21 cellular contexts compared by ENCODE assay signal in genomic region chr17:38434178-38434665, GRCh38. TPM values are rescaled to one million over a fixed set of nuclear protein-coding genes. Genes with fewer than 3 reads are reported as not detected.
DNase-seq lines count a peak whose midpoint lies in the region; ATAC-seq and TF ChIP-seq lines count a peak whose summit lies in the region.
"Had no signal": no experiment of that assay in that cellular context is flagged by ENCODE, and none has a peak within 500 bp of the region (broad histone marks: within the 10 kb centered on the region; RNA-seq: fewer than 3 reads in every experiment).

No MANE protein-coding gene starts in this region.

- intact Hi-C loops in left ventricle myocardium inferior (cut with micrococcal nuclease): no loop called here
- intact Hi-C loops in Right ventricle myocardium inferior (cut with DNase I): no loop called here
- intact Hi-C loops in ovary (cut with DNase I): no loop called here
- intact Hi-C loops in uterus (cut with DNase I; ENCODE audit: low total_unique reads): no loop called here

- DNase-seq in left ventricle myocardium inferior: no peak
- DNase-seq in Right ventricle myocardium inferior (ENCODE audit: missing footprints): no peak
- no peak for DNase-seq in right atrium auricular region (ENCODE audit: low spot score)
- peak in 4 of 5 donors; percentile 47 to 71 (median 55) for DNase-seq in ovary
- DNase-seq in uterus: no peak
- DNase-seq in stimulated activated naive CD4-positive, alpha-beta T cell (lab: John Stamatoyannopoulos, UW): no peak
- DNase-seq: activated CD4-positive, alpha-beta memory T cell treated with anti-CD3 and anti-CD28 coated beads, Interleukin-2, amount 10 ng/mL, durations not matched to agents 7 days and 5 days; activated T-cell treated with anti-CD3 and anti-CD28 coated beads, Interleukin-2, amount 50 U/mL, for 72 hours; central memory CD4-positive, alpha-beta T cell; DMS53; kidney glomerular epithelial cell; NCI-H1436; NCI-H2227 treated with DMSO at 0.1 percent for 48 hours; stimulated activated CD4-positive, alpha-beta T cell treated with anti-CD3 and anti-CD28 coated beads, Interleukin-12 subunit alpha, Interleukin-12 subunit beta, amount 100 ng/mL, for 4 hours; T-helper 1 cell had no signal

- H3K9me3 ChIP-seq in left ventricle myocardium inferior (replicated peaks) (no peaks in the 10 kb centered on the region), right atrium auricular region (no peaks in the 10 kb centered on the region), ovary (no peaks in the 10 kb centered on the region), uterus (no peaks in the 10 kb centered on the region)
- H3K9me3 ChIP-seq: HAP-1 had no signal

- no peak for TF ChIP-seq CTCF in left ventricle myocardium inferior (IDR thresholded peaks at IDR 0.05; ENCODE audit: borderline replicate concordance)
- TF ChIP-seq CTCF in right atrium auricular region (IDR thresholded peaks at IDR 0.05): no peak
- TF ChIP-seq CTCF in ovary (IDR thresholded peaks at IDR 0.05): no peak
- no peak for TF ChIP-seq CTCF in uterus (IDR thresholded peaks at IDR 0.05)

- TF ChIP-seq POLR2A in ovary (IDR thresholded peaks at IDR 0.05) (no peak), uterus (IDR thresholded peaks at IDR 0.05) (no peak)

- H3K27ac ChIP-seq in left ventricle myocardium inferior (replicated peaks) (peak overlapping the region; percentile 52), right atrium auricular region (peak overlapping the region; percentile 52 to 53), ovary (peak overlapping the region; percentile 15 to 57), uterus (peak overlapping the region; percentile 67 to 77)
- H3K27ac ChIP-seq: C4-2B, parathyroid adenoma had no signal

- H3K36me3 ChIP-seq in left ventricle myocardium inferior: no peaks in the 10 kb centered on the region
- peaks cover 12% of the 10 kb centered on the region for H3K36me3 ChIP-seq in right atrium auricular region
- no peaks in the 10 kb centered on the region for H3K36me3 ChIP-seq in ovary
- no peaks in the 10 kb centered on the region for H3K36me3 ChIP-seq in uterus
- H3K36me3 ChIP-seq: HAP-1 had no signal

- H3K27me3 ChIP-seq in left ventricle myocardium inferior (ENCODE audit: low read depth) (no peaks in the 10 kb centered on the region), right atrium auricular region (no peaks in the 10 kb centered on the region), ovary (no peaks in the 10 kb centered on the region), uterus (no peaks in the 10 kb centered on the region)

- H3K4me3 ChIP-seq in left ventricle myocardium inferior (no peak overlapping the region), right atrium auricular region (no peak overlapping the region), ovary (no peak overlapping the region), uterus (no peak overlapping the region)
- H3K4me3 ChIP-seq: HAP-1 had no signal

- peaks cover 97% of the 10 kb centered on the region for H3K4me1 ChIP-seq in left ventricle myocardium inferior
- peaks cover 0 to 60% of the 10 kb centered on the region in 2 donors for H3K4me1 ChIP-seq in right atrium auricular region
- peaks cover 8% of the 10 kb centered on the region for H3K4me1 ChIP-seq in ovary (ENCODE audit: insufficient read depth)
- H3K4me1 ChIP-seq in uterus: peaks cover 0 to 7% of the 10 kb centered on the region in 2 donors
- H3K4me1 ChIP-seq: parathyroid adenoma had no signal

- 28 to 36% (median 29%) methylated on average over 18 to 21 of the region's 21 CpGs for WGBS in ovary, 3 donors

- ATAC-seq in Right ventricle myocardium inferior (no peak), GM21825 (IDR thresholded peaks at IDR 0.05; ENCODE audit: unreplicated experiment) (no peak), GM21390 (IDR thresholded peaks at IDR 0.05; ENCODE audit: unreplicated experiment) (no peak)
- ATAC-seq: activated T-cell treated with anti-CD3 and anti-CD28 coated beads, Interleukin-2, amount 50 U/mL, for 72 hours; stimulated activated effector memory CD8-positive, alpha-beta T cell treated with anti-CD3 and anti-CD28 coated beads, Interleukin-12 subunit alpha, Interleukin-12 subunit beta, amount 100 ng/mL, for 72 hours had no signal

- no peak for TF ChIP-seq EP300 in ovary (IDR thresholded peaks at IDR 0.05)

RNA-seq across cellular contexts. Expression of gene ARHGAP23, which starts 6.0 kb away (rescaled TPM):
- total RNA-seq in left ventricle myocardium inferior (60.8 TPM), Right ventricle myocardium inferior (67.5 TPM), right atrium auricular region (10 to 100 TPM; 59.9 to 95.6 TPM), ovary (10 to 100 TPM; 13.7 to 76.4 (median 48.9) TPM), uterus (100 to 1,000 TPM in 1 of 4 donors, 10 to 100 TPM in 1, 1 to 10 TPM in 2; 2.6 to 119 (median 15.2) TPM)
- polyA plus RNA-seq in ovary: 10 to 100 TPM; 23.5 to 25.8 TPM

Comparison
In these comparisons a context has a peak if more than half of its experiments do, and no peak if none do; other contexts are left out.
1. DNase-seq: peak in ovary (4 of 5); none in left ventricle myocardium inferior (single experiment), Right ventricle myocardium inferior (single experiment), right atrium auricular region (single experiment), uterus (0 of 2) and stimulated activated naive CD4-positive, alpha-beta T cell (0 of 6).
2. Peak in every context shown above with its lines, with median percentiles within 50 percentile points of each other: H3K27ac ChIP-seq.